In the genomic region with DNA sequence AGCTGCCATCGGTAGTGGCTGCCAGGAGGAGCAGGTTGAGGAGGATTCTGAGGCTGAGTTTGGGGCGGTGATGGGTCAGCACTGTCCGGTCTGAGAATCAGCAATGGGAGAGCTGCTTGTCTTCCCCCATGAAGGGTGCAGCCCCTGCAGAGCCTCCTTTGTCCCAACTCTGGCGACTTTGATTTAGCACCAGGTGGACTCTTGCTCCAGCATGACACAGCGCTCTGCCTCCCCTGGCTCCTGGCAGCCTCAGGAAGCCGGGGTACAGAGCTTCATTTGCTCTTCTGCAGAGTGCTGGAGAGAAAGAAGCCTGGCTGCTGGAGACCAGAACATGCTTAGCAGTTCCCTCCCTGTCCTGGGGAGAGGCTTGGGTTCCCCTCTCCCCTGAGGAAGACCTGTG, we compare ENCODE assay signal across 1 cellular context.
TF ChIP-seq lines count a peak whose summit lies in the region.

No MANE protein-coding gene starts in this region.

TF ChIP-seq in HCT116, 20 proteins besides CTCF, POLR2A, EP300 and RAD21:
- no peak for TF ChIP-seq ELF1 (IDR thresholded peaks at IDR 0.05; ENCODE audit: borderline replicate concordance, low read depth)
- no peak for TF ChIP-seq JUND (IDR thresholded peaks at IDR 0.05)
- no peak for TF ChIP-seq TCF7L2 (IDR thresholded peaks at IDR 0.05; ENCODE audit: borderline replicate concordance, extremely low read depth, insufficient read depth, insufficient read length)
- TF ChIP-seq, protein P1, sequence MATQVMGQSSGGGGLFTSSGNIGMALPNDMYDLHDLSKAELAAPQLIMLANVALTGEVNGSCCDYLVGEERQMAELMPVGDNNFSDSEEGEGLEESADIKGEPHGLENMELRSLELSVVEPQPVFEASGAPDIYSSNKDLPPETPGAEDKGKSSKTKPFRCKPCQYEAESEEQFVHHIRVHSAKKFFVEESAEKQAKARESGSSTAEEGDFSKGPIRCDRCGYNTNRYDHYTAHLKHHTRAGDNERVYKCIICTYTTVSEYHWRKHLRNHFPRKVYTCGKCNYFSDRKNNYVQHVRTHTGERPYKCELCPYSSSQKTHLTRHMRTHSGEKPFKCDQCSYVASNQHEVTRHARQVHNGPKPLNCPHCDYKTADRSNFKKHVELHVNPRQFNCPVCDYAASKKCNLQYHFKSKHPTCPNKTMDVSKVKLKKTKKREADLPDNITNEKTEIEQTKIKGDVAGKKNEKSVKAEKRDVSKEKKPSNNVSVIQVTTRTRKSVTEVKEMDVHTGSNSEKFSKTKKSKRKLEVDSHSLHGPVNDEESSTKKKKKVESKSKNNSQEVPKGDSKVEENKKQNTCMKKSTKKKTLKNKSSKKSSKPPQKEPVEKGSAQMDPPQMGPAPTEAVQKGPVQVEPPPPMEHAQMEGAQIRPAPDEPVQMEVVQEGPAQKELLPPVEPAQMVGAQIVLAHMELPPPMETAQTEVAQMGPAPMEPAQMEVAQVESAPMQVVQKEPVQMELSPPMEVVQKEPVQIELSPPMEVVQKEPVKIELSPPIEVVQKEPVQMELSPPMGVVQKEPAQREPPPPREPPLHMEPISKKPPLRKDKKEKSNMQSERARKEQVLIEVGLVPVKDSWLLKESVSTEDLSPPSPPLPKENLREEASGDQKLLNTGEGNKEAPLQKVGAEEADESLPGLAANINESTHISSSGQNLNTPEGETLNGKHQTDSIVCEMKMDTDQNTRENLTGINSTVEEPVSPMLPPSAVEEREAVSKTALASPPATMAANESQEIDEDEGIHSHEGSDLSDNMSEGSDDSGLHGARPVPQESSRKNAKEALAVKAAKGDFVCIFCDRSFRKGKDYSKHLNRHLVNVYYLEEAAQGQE (IDR thresholded peaks at IDR 0.05; ENCODE audit: low read depth) = no peak
- no peak for TF ChIP-seq SP1 (IDR thresholded peaks at IDR 0.05; ENCODE audit: low read depth)
- no peak for TF ChIP-seq POLR2AphosphoS5 (IDR thresholded peaks at IDR 0.05; ENCODE audit: low read depth, low read length)
- no peak for TF ChIP-seq EZH2 (IDR thresholded peaks at IDR 0.05)
- no peak for TF ChIP-seq FOSL1 (IDR thresholded peaks at IDR 0.05; ENCODE audit: low read depth)
- TF ChIP-seq, protein P2, sequence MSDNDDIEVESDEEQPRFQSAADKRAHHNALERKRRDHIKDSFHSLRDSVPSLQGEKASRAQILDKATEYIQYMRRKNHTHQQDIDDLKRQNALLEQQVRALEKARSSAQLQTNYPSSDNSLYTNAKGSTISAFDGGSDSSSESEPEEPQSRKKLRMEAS (IDR thresholded peaks at IDR 0.05) = no peak
- TF ChIP-seq EGR1 (IDR thresholded peaks at IDR 0.05; ENCODE audit: low read depth) = no peak
- TF ChIP-seq CBX3 (IDR thresholded peaks at IDR 0.05; ENCODE audit: low read depth) = no peak
- TF ChIP-seq SIN3A (IDR thresholded peaks at IDR 0.05; ENCODE audit: low read depth) = no peak
- TF ChIP-seq, protein P3, sequence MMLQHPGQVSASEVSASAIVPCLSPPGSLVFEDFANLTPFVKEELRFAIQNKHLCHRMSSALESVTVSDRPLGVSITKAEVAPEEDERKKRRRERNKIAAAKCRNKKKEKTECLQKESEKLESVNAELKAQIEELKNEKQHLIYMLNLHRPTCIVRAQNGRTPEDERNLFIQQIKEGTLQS (IDR thresholded peaks at IDR 0.05) = no peak
- TF ChIP-seq CEBPB (IDR thresholded peaks at IDR 0.05; ENCODE audit: low read depth) = no peak
- TF ChIP-seq YY1 (IDR thresholded peaks at IDR 0.05; ENCODE audit: extremely low read depth, insufficient replicate concordance, low read depth, low read length) = no peak
- no peak for TF ChIP-seq EZH2phosphoT487 (IDR thresholded peaks at IDR 0.05; ENCODE audit: borderline replicate concordance)
- TF ChIP-seq ZBTB33 (IDR thresholded peaks at IDR 0.05; ENCODE audit: extremely low read depth, insufficient replicate concordance, low read length) = no peak
- TF ChIP-seq ZNF274 (IDR thresholded peaks at IDR 0.05; ENCODE audit: low read depth, low read length) = no peak
